11 cellular contexts compared by ENCODE assay signal in genomic region chr19:46621191-46622117, GRCh38. TPM values are rescaled to one million over a fixed set of nuclear protein-coding genes. Genes with fewer than 3 reads are reported as not detected.
DNase-seq lines count a peak whose midpoint lies in the region; ATAC-seq, FAIRE-seq and TF ChIP-seq lines count a peak whose summit lies in the region.
"Had no signal": no experiment of that assay in that cellular context is flagged by ENCODE, and none has a peak within 500 bp of the region (broad histone marks: within the 10 kb centered on the region; RNA-seq: fewer than 3 reads in every experiment).

No MANE protein-coding gene starts in this region.

- 70% methylated on average over 32 of the region's 32 CpGs for WGBS in hepatocyte (ENCODE audit: low lambda C conversion rate, missing lambda C conversion rate)
- WGBS in spleen, 5 donors = 70 to 85% (median 81%) methylated on average over 21 to 32 of the region's 32 CpGs
- WGBS in lower leg skin, 2 donors = 67 to 72% methylated on average over 32 of the region's 32 CpGs

- peak; percentile 12 for TF ChIP-seq CTCF in GM13976 (IDR thresholded peaks at IDR 0.05; ENCODE audit: borderline replicate concordance, control extremely low read depth, extremely low read depth, insufficient read depth, missing control alignments)
- peak; percentile 11 for TF ChIP-seq CTCF in hepatocyte (IDR thresholded peaks at IDR 0.05; ENCODE audit: poor library complexity)
- no peak for TF ChIP-seq CTCF in spleen (IDR thresholded peaks at IDR 0.05 in 8 of 11, conservative IDR thresholded peaks at IDR 0.05 in 3 of 11)
- TF ChIP-seq CTCF in lower leg skin (IDR thresholded peaks at IDR 0.05) = no peak

- no peaks in the 10 kb centered on the region for H3K9me3 Mint-ChIP-seq in activated T-helper 2 cell treated with anti-CD3 and anti-CD28 coated beads, Interferon-gamma antibody, Interleukin-2, Interleukin-4, amounts not matched to agents 10 μg/mL and 5 μg/mL and 100 μg/mL, durations not matched to agents 14 hours and 24 hours and 36 hours

- peaks cover 67% of the 10 kb centered on the region for H3K4me1 Mint-ChIP-seq in activated T-helper 2 cell treated with anti-CD3 and anti-CD28 coated beads, Interferon-gamma antibody, Interleukin-2, Interleukin-4, amounts not matched to agents 10 μg/mL and 5 μg/mL and 100 μg/mL, durations not matched to agents 14 hours and 24 hours and 36 hours (ENCODE audit: low read depth)

- intact Hi-C loops in activated T-helper 2 cell treated with anti-CD3 and anti-CD28 coated beads, Interferon-gamma antibody, Interleukin-2, Interleukin-4, amounts not matched to agents 10 μg/mL and 5 μg/mL and 100 μg/mL, durations not matched to agents 14 hours and 24 hours and 36 hours (cut with micrococcal nuclease) = no loop called here
- intact Hi-C loops in spleen (cut with DNase I; ENCODE audit: low total_unique reads) (no loop called here), lower leg skin (cut with DNase I; ENCODE audit: low total_unique reads) (no loop called here)

- H3K4me1 ChIP-seq in hepatocyte (ENCODE audit: insufficient read depth) = peaks cover 20% of the 10 kb centered on the region
- peaks cover 28 to 100% (median 77%) of the 10 kb centered on the region in 6 donors for H3K4me1 ChIP-seq in spleen

- peak overlapping the region; percentile 92 for H3K4me3 Mint-ChIP-seq in activated T-helper 2 cell treated with anti-CD3 and anti-CD28 coated beads, Interferon-gamma antibody, Interleukin-2, Interleukin-4, amounts not matched to agents 10 μg/mL and 5 μg/mL and 100 μg/mL, durations not matched to agents 14 hours and 24 hours and 36 hours (ENCODE audit: low read depth)

- H4K20me1 ChIP-seq in hepatocyte (ENCODE audit: insufficient read depth, poor library complexity, severe bottlenecking) = no peaks in the 10 kb centered on the region

- in situ Hi-C loops in GM13976 (cut with MboI; ENCODE audit: low sequenced_read_pairs, unreplicated experiment) = no loop called here

- H3K27me3 Mint-ChIP-seq in activated T-helper 2 cell treated with anti-CD3 and anti-CD28 coated beads, Interferon-gamma antibody, Interleukin-2, Interleukin-4, amounts not matched to agents 10 μg/mL and 5 μg/mL and 100 μg/mL, durations not matched to agents 14 hours and 24 hours and 36 hours (ENCODE audit: low read depth) = no peaks in the 10 kb centered on the region

- H3K36me3 Mint-ChIP-seq in activated T-helper 2 cell treated with anti-CD3 and anti-CD28 coated beads, Interferon-gamma antibody, Interleukin-2, Interleukin-4, amounts not matched to agents 10 μg/mL and 5 μg/mL and 100 μg/mL, durations not matched to agents 14 hours and 24 hours and 36 hours (ENCODE audit: low read depth) = peaks cover 69% of the 10 kb centered on the region

- peak overlapping the region; percentile 17 for H3K27ac ChIP-seq in hepatocyte
- peak overlapping the region in 6 of 8 donors; percentile 43 to 87 (median 68) for H3K27ac ChIP-seq in spleen
- H3K27ac ChIP-seq: SK-N-MC had no signal

- H3K4me2 ChIP-seq in hepatocyte = no peak overlapping the region

- H3K36me3 ChIP-seq in hepatocyte (replicated peaks; ENCODE audit: insufficient read depth, low read depth) (no peaks in the 10 kb centered on the region), spleen (no peaks in the 10 kb centered on the region)

- H3K27me3 ChIP-seq in hepatocyte = no peaks in the 10 kb centered on the region
- H3K27me3 ChIP-seq in spleen (replicated peaks in 1 of 7) = peaks cover 0 to 11% (median 0%) of the 10 kb centered on the region in 7 donors

- peak overlapping the region; percentile 98 for H3K27ac Mint-ChIP-seq in activated T-helper 2 cell treated with anti-CD3 and anti-CD28 coated beads, Interferon-gamma antibody, Interleukin-2, Interleukin-4, amounts not matched to agents 10 μg/mL and 5 μg/mL and 100 μg/mL, durations not matched to agents 14 hours and 24 hours and 36 hours

- H2AFZ ChIP-seq in hepatocyte = no peak overlapping the region

- H3K9me3 ChIP-seq in hepatocyte (ENCODE audit: low read depth) (no peaks in the 10 kb centered on the region), spleen (no peaks in the 10 kb centered on the region)

- no peak for FAIRE-seq in GM19239 (lab: Jason Lieb, UNC)

- H3K4me3 ChIP-seq in hepatocyte = no peak overlapping the region
- H3K4me3 ChIP-seq in spleen = peak overlapping the region in 2 of 8 donors; percentile 7 to 39
- no peak overlapping the region for H3K4me3 ChIP-seq in lower leg skin (ENCODE audit: low read depth, poor library complexity, severe bottlenecking)
- H3K4me3 ChIP-seq: SK-N-MC had no signal

- H3K79me2 ChIP-seq in hepatocyte = no peaks in the 10 kb centered on the region

- TF ChIP-seq POLR2A in spleen (IDR thresholded peaks at IDR 0.05) (no peak), lower leg skin (IDR thresholded peaks at IDR 0.05) (no peak)

- no peak for ATAC-seq in HG03521 (IDR thresholded peaks at IDR 0.05; ENCODE audit: unreplicated experiment)

- DNase-seq in GM13976 (ENCODE audit: low spot score) (no peak), hepatocyte (ENCODE audit: low spot score) (no peak), spleen (no peak), Kasumi-1 (lab: John Stamatoyannopoulos, UW) (no peak), GM19239 (ENCODE audit: insufficient read length, low spot score) (no peak), lower leg skin (ENCODE audit: low spot score in 2 of 2) (no peak)
- no peak for DNase-seq in activated T-helper 2 cell treated with anti-CD3 and anti-CD28 coated beads, Interferon-gamma antibody, Interleukin-2, Interleukin-4, amounts not matched to agents 10 μg/mL and 5 μg/mL and 100 μg/mL, durations not matched to agents 14 hours and 24 hours and 36 hours (ENCODE audit: low spot score)
- DNase-seq: amygdala, MM.1S had no signal

- H3K9me2 ChIP-seq in hepatocyte (replicated peaks; ENCODE audit: insufficient read depth) = no peaks in the 10 kb centered on the region

RNA-seq across cellular contexts. Expression of gene PTGIR, which starts 3.4 kb away (rescaled TPM):
- 214 and 218 TPM in 2 replicates for total RNA-seq in activated T-helper 2 cell treated with anti-CD3 and anti-CD28 coated beads, Interferon-gamma antibody, Interleukin-2, Interleukin-4, amounts not matched to agents 10 μg/mL and 5 μg/mL and 100 μg/mL, durations not matched to agents 14 hours and 24 hours and 36 hours
- 3.2 and 5.2 TPM in 2 replicates for total RNA-seq in hepatocyte
- polyA plus RNA-seq in hepatocyte = 3.4 and 4.8 TPM in 2 replicates
- 10 to 100 TPM in 3 of 7 donors, 1 to 10 TPM in 4; 5.4 to 18.6 (median 8.6) TPM for total RNA-seq in spleen
- 1 to 10 TPM; 5.7 to 9.1 (median 5.9) TPM for polyA plus RNA-seq in spleen
- 1 to 10 TPM in 2 of 4 donors, under 1 TPM in 2; 0.51 to 3.6 (median 2.1) TPM for total RNA-seq in lower leg skin

RNA-seq across cellular contexts. Expression of gene GNG8, which starts 14.5 kb away (rescaled TPM):
- 21.4 and 29.1 TPM in 2 replicates for total RNA-seq in activated T-helper 2 cell treated with anti-CD3 and anti-CD28 coated beads, Interferon-gamma antibody, Interleukin-2, Interleukin-4, amounts not matched to agents 10 μg/mL and 5 μg/mL and 100 μg/mL, durations not matched to agents 14 hours and 24 hours and 36 hours
- total RNA-seq in hepatocyte = not detected in 2 replicates
- polyA plus RNA-seq in hepatocyte = 2.4 and 4.6 TPM in 2 replicates
- total RNA-seq in spleen = not detected
- polyA plus RNA-seq in spleen = not detected
- not detected for total RNA-seq in lower leg skin

RNA-seq across cellular contexts. Expression of gene CALM3, which starts 20.3 kb away (rescaled TPM):
- total RNA-seq in activated T-helper 2 cell treated with anti-CD3 and anti-CD28 coated beads, Interferon-gamma antibody, Interleukin-2, Interleukin-4, amounts not matched to agents 10 μg/mL and 5 μg/mL and 100 μg/mL, durations not matched to agents 14 hours and 24 hours and 36 hours = 537 and 553 TPM in 2 replicates
- 185 and 246 TPM in 2 replicates for total RNA-seq in hepatocyte
- polyA plus RNA-seq in hepatocyte = 220 and 237 TPM in 2 replicates
- total RNA-seq in spleen = 100 to 1,000 TPM; 121 to 197 (median 143) TPM
- 100 to 1,000 TPM in 2 of 3 donors, 10 to 100 TPM in 1; 78.1 to 167 (median 111) TPM for polyA plus RNA-seq in spleen
- total RNA-seq in lower leg skin = 10 to 100 TPM; 54.6 to 72.8 (median 63.1) TPM

RNA-seq across cellular contexts. Expression of gene DACT3, which starts 39.5 kb away (rescaled TPM):
- 6.1 and 6.5 TPM in 2 replicates for total RNA-seq in activated T-helper 2 cell treated with anti-CD3 and anti-CD28 coated beads, Interferon-gamma antibody, Interleukin-2, Interleukin-4, amounts not matched to agents 10 μg/mL and 5 μg/mL and 100 μg/mL, durations not matched to agents 14 hours and 24 hours and 36 hours
- total RNA-seq in hepatocyte = 12.7 and 18.4 TPM in 2 replicates
- polyA plus RNA-seq in hepatocyte = 17.4 and 18.4 TPM in 2 replicates
- 10 to 100 TPM in 1 of 7 donors, 1 to 10 TPM in 6; 4.9 to 10.4 (median 6.1) TPM for total RNA-seq in spleen
- polyA plus RNA-seq in spleen = 1 to 10 TPM; 1.6 to 4.1 (median 3.2) TPM
- total RNA-seq in lower leg skin = 1 to 10 TPM; 1.3 to 4.1 (median 2.6) TPM

Comparison
In these comparisons a context has a peak if more than half of its experiments do, and no peak if none do; other contexts are left out.
1. CTCF ChIP-seq: peak in GM13976 (single experiment) and hepatocyte (single experiment); none in spleen (0 of 11) and lower leg skin (0 of 3).
2. RNA of gene PTGIR, which starts 3.4 kb away (total RNA-seq): 214 to 218 TPM in activated T-helper 2 cell treated with anti-CD3 and anti-CD28 coated beads, Interferon-gamma antibody, Interleukin-2, Interleukin-4, amounts not matched to agents 10 μg/mL and 5 μg/mL and 100 μg/mL, durations not matched to agents 14 hours and 24 hours and 36 hours; 5.4 to 18.6 TPM in spleen, 0.51 to 3.6 TPM in lower leg skin and 3.2 to 5.2 TPM in hepatocyte; every median in the first group is over 10 times any median in the second.